In genomic region chr3:53201190-53201504, GRCh38 we compare ENCODE assay signal across 21 cellular contexts.
"Had no signal": no experiment of that assay in that cellular context is flagged by ENCODE, and none has a peak within 500 bp of the region (broad histone marks: within the 10 kb centered on the region; RNA-seq: fewer than 3 reads in every experiment).

No MANE protein-coding gene starts in this region.

- DNase-seq: MV-4-11, NCI-H1048, NCI-H1105, NCI-H1417, NCI-H1436 treated with DMSO at 0.1 percent for 48 hours, NCI-H1694, NCI-H187 treated with DMSO at 0.1 percent for 48 hours, NCI-H2029 treated with DMSO at 0.1 percent for 48 hours, NCI-H2171 treated with DMSO at 0.1 percent for 48 hours, NCI-H2227 treated with DMSO at 0.1 percent for 48 hours, NCI-H524, NCI-H774, RPMI8226, SHP77, SK-N-SH, SW 1271, T-cell had no signal

- H3K9me3 ChIP-seq: SK-N-SH had no signal

- H3K4me2 ChIP-seq: KMS-11, SK-N-SH had no signal

- H3K27ac ChIP-seq: HL-60, KMS-11 had no signal

- FAIRE-seq: HTR-8/SVneo, RCC 7860 had no signal

- H3K9ac ChIP-seq: KMS-11, SK-N-SH had no signal

- H3K9me2 ChIP-seq: SK-N-SH had no signal

- ATAC-seq: T-cell had no signal
